ENCODE assay signal across 18 cellular contexts in the genomic region with DNA sequence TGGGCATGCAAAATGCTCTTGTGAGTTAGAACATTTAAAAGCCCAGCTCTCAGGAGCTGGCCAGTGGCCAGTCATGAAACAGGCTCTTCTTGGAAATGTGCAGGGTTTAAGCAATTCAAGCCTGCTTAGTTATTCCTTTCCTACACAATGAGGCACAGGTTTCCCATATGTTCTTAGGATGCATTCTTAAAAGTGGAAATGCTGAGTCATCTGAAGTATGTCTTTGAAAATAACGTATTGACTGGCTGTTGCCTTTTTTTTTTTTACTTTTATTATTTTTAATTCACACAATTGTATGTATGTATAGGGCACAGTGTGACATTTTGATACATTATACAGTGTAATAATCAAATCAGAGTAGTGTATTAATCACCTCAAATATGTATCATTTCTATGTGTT.
DNase-seq lines count a peak whose midpoint lies in the region; ATAC-seq, FAIRE-seq and TF ChIP-seq lines count a peak whose summit lies in the region.
"Had no signal": no experiment of that assay in that cellular context is flagged by ENCODE, and none has a peak within 500 bp of the region (broad histone marks: within the 10 kb centered on the region; RNA-seq: fewer than 3 reads in every experiment).

No MANE protein-coding gene starts in this region.

- no peaks in the 10 kb centered on the region for H3K23me2 ChIP-seq in H1 (ENCODE audit: low read depth, low read length)

- no peaks in the 10 kb centered on the region for H3K4me1 ChIP-seq in IMR-90 (ENCODE audit: control insufficient read depth, insufficient read depth, low read length)
- H3K4me1 ChIP-seq in H1 (replicated peaks in 1 of 4; ENCODE audit: control insufficient read depth in 3 of 4, insufficient read depth in 4 of 4, low read length in 3 of 4): peaks cover 0 to under 1% (median 0%) of the 10 kb centered on the region in 4 experiments; a peak in 2 of 7 replicates
- H3K4me1 ChIP-seq in HepG2 (ENCODE audit: insufficient read depth, low read length): no peaks in the 10 kb centered on the region
- H3K4me1 ChIP-seq in right atrium auricular region: no peaks in the 10 kb centered on the region
- H3K4me1 ChIP-seq: BE2C, Caco-2 had no signal

- no peak overlapping the region for H2AK9ac ChIP-seq in IMR-90 (replicated peaks; ENCODE audit: low read depth, low read length, poor library complexity)

- no peak overlapping the region for H2BK120ac ChIP-seq in IMR-90 (ENCODE audit: low read depth, low read length)
- H2BK120ac ChIP-seq in H1 (replicated peaks; ENCODE audit: low read depth, low read length): no peak overlapping the region

- FAIRE-seq in H1 (lab: Jason Lieb, UNC): no peak
- no peak for FAIRE-seq in HepG2 (lab: Jason Lieb, UNC)
- FAIRE-seq: A204.1, G401.6 had no signal

- H2AK5ac ChIP-seq in IMR-90 (ENCODE audit: low read depth, low read length) (no peak overlapping the region), H1 (ENCODE audit: low read depth, low read length) (no peak overlapping the region)

- H2BK15ac ChIP-seq in IMR-90 (ENCODE audit: low read depth, low read length) (no peak overlapping the region), H1 (ENCODE audit: low read length) (no peak overlapping the region)

- H3K36me3 ChIP-seq in IMR-90 (ENCODE audit: control insufficient read depth, insufficient read depth, low read length) (no peaks in the 10 kb centered on the region), H1 (ENCODE audit: control insufficient read depth in 2 of 4, insufficient read depth in 4 of 4, low read length in 3 of 4) (no peaks in the 10 kb centered on the region), HepG2 (replicated peaks in 1 of 2; ENCODE audit: control insufficient read depth in 1 of 2, insufficient read depth in 2 of 2, low read length in 2 of 2) (no peaks in the 10 kb centered on the region), right atrium auricular region (no peaks in the 10 kb centered on the region)
- H3K36me3 ChIP-seq: BE2C had no signal

- TF ChIP-seq EP300 in H1 (IDR thresholded peaks at IDR 0.05; ENCODE audit: borderline replicate concordance in 1 of 2, low read depth in 2 of 2, low read length in 2 of 2): no peak
- no peak for TF ChIP-seq EP300 in HepG2 (IDR thresholded peaks at IDR 0.05; ENCODE audit: low read depth in 2 of 2, low read length in 2 of 2)
- TF ChIP-seq EP300 in HepG2 (CRISPR knock-in tag; IDR thresholded peaks at IDR 0.05; ENCODE audit: borderline replicate concordance): no peak

- no peak overlapping the region for H3K14ac ChIP-seq in IMR-90 (replicated peaks; ENCODE audit: low read depth, low read length)
- no peak overlapping the region for H3K14ac ChIP-seq in H1 (ENCODE audit: insufficient read length)

- TF ChIP-seq CTCF in IMR-90 (conservative IDR thresholded peaks at IDR 0.05; ENCODE audit: low read depth, low read length) (no peak), H1 (IDR thresholded peaks at IDR 0.05; ENCODE audit: control extremely low read depth in 1 of 3, insufficient read depth in 1 of 3, low read depth in 1 of 3, low read length in 3 of 3) (no peak), HepG2 (CRISPR knock-in tag; IDR thresholded peaks at IDR 0.05) (no peak), right atrium auricular region (IDR thresholded peaks at IDR 0.05) (no peak), progenitor cell of endocrine pancreas (IDR thresholded peaks at IDR 0.05; ENCODE audit: unreplicated experiment) (no peak)

- H4K20me1 ChIP-seq in IMR-90 (ENCODE audit: insufficient read depth, low read length) (no peaks in the 10 kb centered on the region), H1 (replicated peaks in 1 of 2; ENCODE audit: control insufficient read depth in 1 of 2, insufficient read depth in 2 of 2, low read length in 2 of 2) (no peaks in the 10 kb centered on the region), HepG2 (ENCODE audit: insufficient read depth, low read length) (no peaks in the 10 kb centered on the region)

- H2BK20ac ChIP-seq in IMR-90 (ENCODE audit: low read depth, low read length) (no peak overlapping the region), H1 (ENCODE audit: low read length) (no peak overlapping the region)

- no peak overlapping the region for H3K4me3 ChIP-seq in IMR-90 (ENCODE audit: insufficient read depth, low read depth, low read length)
- no peak overlapping the region for H3K4me3 ChIP-seq in H1 (ENCODE audit: extremely low read depth in 1 of 4, insufficient read depth in 2 of 4, low read depth in 3 of 4, low read length in 4 of 4)
- H3K4me3 ChIP-seq in HepG2 (replicated peaks in 1 of 3; ENCODE audit: insufficient read depth in 1 of 3, low read depth in 2 of 3, low read length in 3 of 3): no peak overlapping the region
- no peak overlapping the region for H3K4me3 ChIP-seq in right atrium auricular region
- H3K4me3 ChIP-seq: GM23248 had no signal

- H2AFZ ChIP-seq in IMR-90 (replicated peaks; ENCODE audit: low read length, poor library complexity) (no peak overlapping the region), H1 (ENCODE audit: low read length) (no peak overlapping the region), HepG2 (ENCODE audit: low read length) (no peak overlapping the region)
- H2AFZ ChIP-seq: GM23248 had no signal

- H3K79me2 ChIP-seq in H1 (ENCODE audit: control insufficient read depth in 1 of 2, insufficient read depth in 2 of 2, low read length in 2 of 2) (no peaks in the 10 kb centered on the region), HepG2 (ENCODE audit: insufficient read depth, low read length) (no peaks in the 10 kb centered on the region)

- DNase-seq in DMS 273 (lab: John Stamatoyannopoulos, UW; ENCODE audit: unreplicated experiment) (peak; percentile 58), IMR-90 (no peak), H1 (ENCODE audit: low read depth in 1 of 2, low spot score in 2 of 2) (no peak), HepG2 (ENCODE audit: low spot score) (no peak), right atrium auricular region (ENCODE audit: low spot score) (no peak), progenitor cell of endocrine pancreas (ENCODE audit: low spot score, unreplicated experiment) (no peak)
- DNase-seq: BE2C; Caco-2; CD8-positive, alpha-beta T cell; DMS79; GM23248; H7 had no signal

- H3K27me3 ChIP-seq in IMR-90 (ENCODE audit: control insufficient read depth, insufficient read depth, low read length) (no peaks in the 10 kb centered on the region), H1 (replicated peaks in 1 of 4; ENCODE audit: control insufficient read depth in 3 of 4, extremely low read depth in 1 of 4, insufficient read depth in 3 of 4, low read length in 3 of 4) (no peaks in the 10 kb centered on the region), HepG2 (ENCODE audit: control insufficient read depth in 1 of 2, insufficient read depth in 2 of 2, low read length in 2 of 2) (no peaks in the 10 kb centered on the region), right atrium auricular region (no peaks in the 10 kb centered on the region)

- H3K27me3 Mint-ChIP-seq in progenitor cell of endocrine pancreas: no peaks in the 10 kb centered on the region

- H3K4me2 ChIP-seq in IMR-90 (ENCODE audit: low read depth, low read length): no peak overlapping the region
- H3K4me2 ChIP-seq in H1 (ENCODE audit: insufficient read depth in 1 of 2, low read depth in 2 of 2, low read length in 2 of 2): no peak overlapping the region
- H3K4me2 ChIP-seq in HepG2 (ENCODE audit: low read depth, low read length): no peak overlapping the region
- H3K4me2 ChIP-seq: KMS-11 had no signal

- H3K4ac ChIP-seq in IMR-90 (ENCODE audit: low read depth, low read length) (no peak overlapping the region), H1 (replicated peaks; ENCODE audit: insufficient read length, low read depth, low read length) (no peak overlapping the region)

- TF ChIP-seq POLR2A in IMR-90 (IDR thresholded peaks at IDR 0.05; ENCODE audit: low read depth, low read length) (no peak), H1 (IDR thresholded peaks at IDR 0.05; ENCODE audit: control extremely low read depth in 1 of 2, low read depth in 2 of 2, low read length in 2 of 2) (no peak), HepG2 (IDR thresholded peaks at IDR 0.05; ENCODE audit: insufficient read depth in 1 of 2, low read depth in 2 of 2, low read length in 2 of 2) (no peak)

- H2BK5ac ChIP-seq in IMR-90 (ENCODE audit: low read depth, low read length, poor library complexity, severe bottlenecking) (no peak overlapping the region), H1 (ENCODE audit: low read depth, low read length) (no peak overlapping the region)

- no peak overlapping the region for H3K9ac ChIP-seq in IMR-90 (ENCODE audit: low read depth, low read length)
- H3K9ac ChIP-seq in H1 (replicated peaks in 1 of 4; ENCODE audit: extremely low read depth in 1 of 4, low read depth in 3 of 4, low read length in 3 of 4): no peak overlapping the region
- H3K9ac ChIP-seq in HepG2 (ENCODE audit: insufficient read depth, low read depth, low read length): no peak overlapping the region
- H3K9ac ChIP-seq: GM23248, KMS-11 had no signal

- H3K23ac ChIP-seq in IMR-90 (ENCODE audit: low read depth, low read length) (no peak overlapping the region), H1 (ENCODE audit: insufficient read length) (no peak overlapping the region)

- H3K9me3 Mint-ChIP-seq in progenitor cell of endocrine pancreas (ENCODE audit: low read depth): peaks cover 4% of the 10 kb centered on the region
- H3K9me3 Mint-ChIP-seq: CD8-positive, alpha-beta T cell had no signal

- no peaks in the 10 kb centered on the region for H3K36me3 Mint-ChIP-seq in progenitor cell of endocrine pancreas (ENCODE audit: insufficient read depth)
- H3K36me3 Mint-ChIP-seq: CD14-positive monocyte; CD8-positive, alpha-beta T cell had no signal

- WGBS in IMR-90 (ENCODE audit: extremely low coverage in 2 of 2, insufficient read length in 1 of 2), 2 experiments: no CpG with 5 or more reads among the region's 1 CpG
- 0% methylated on average over 1 of the region's 1 CpG; no CpG with 5 or more reads in 1 of the 2 experiments for WGBS in H1 (ENCODE audit: extremely low coverage in 1 of 2, insufficient coverage in 1 of 2, insufficient read length in 1 of 2, insufficient replicate concordance in 2 of 2, low coverage in 1 of 2, low lambda C conversion rate in 2 of 2, missing lambda C conversion rate in 1 of 2), 2 experiments
- 5% methylated on average over 1 of the region's 1 CpG for WGBS in HepG2 (ENCODE audit: low lambda C conversion rate)

- H3K56ac ChIP-seq in IMR-90 (ENCODE audit: extremely low read depth, insufficient read depth, low read length) (no peak overlapping the region), H1 (replicated peaks; ENCODE audit: insufficient read length, low read depth, low read length) (no peak overlapping the region)

- no peak overlapping the region for H4K91ac ChIP-seq in IMR-90 (ENCODE audit: insufficient read depth, low read depth, low read length)
- no peak overlapping the region for H4K91ac ChIP-seq in H1 (replicated peaks; ENCODE audit: insufficient read length, low read length)

- no peak overlapping the region for H4K5ac ChIP-seq in IMR-90 (ENCODE audit: low read depth, low read length)
- H4K5ac ChIP-seq in H1 (ENCODE audit: insufficient read length, low read depth, low read length): no peak overlapping the region

- POLR2A ChIA-PET in IMR-90 (lab: Charles Lee; ENCODE audit: unreplicated experiment): no interaction called here
- POLR2A ChIA-PET in H1 (lab: Charles Lee; ENCODE audit: partially characterized antibody): no interaction called here
- POLR2A ChIA-PET in HepG2 (lab: Yijun Ruan, JAX): no interaction called here

- H3K18ac ChIP-seq in IMR-90 (ENCODE audit: low read depth, low read length) (no peak overlapping the region), H1 (ENCODE audit: extremely low read depth, low read length) (no peak overlapping the region)

- CTCF ChIA-PET in IMR-90 (lab: Yijun Ruan, JAX) (no interaction called here), H1 (lab: Charles Lee; ENCODE audit: partially characterized antibody) (no interaction called here), HepG2 (lab: Yijun Ruan, JAX; ENCODE audit: low intra/inter-chr PET ratio, low total read pairs) (no interaction called here)

- no peak overlapping the region for H3K27ac Mint-ChIP-seq in progenitor cell of endocrine pancreas
- H3K27ac Mint-ChIP-seq: CD14-positive monocyte; CD8-positive, alpha-beta T cell; IgD-negative memory B cell had no signal

- H2BK12ac ChIP-seq in H1 (ENCODE audit: low read depth, low read length): no peak overlapping the region

- H3K27ac ChIP-seq in IMR-90 (ENCODE audit: insufficient read depth, low read length) (no peak overlapping the region), H1 (ENCODE audit: low read depth, low read length) (no peak overlapping the region), HepG2 (ENCODE audit: extremely low read length, insufficient read depth, low read length) (no peak overlapping the region), right atrium auricular region (no peak overlapping the region)
- H3K27ac ChIP-seq: GM23248, KMS-11 had no signal

- no peaks in the 10 kb centered on the region for H3K79me1 ChIP-seq in IMR-90 (ENCODE audit: low read depth in 1 of 2, low read length in 2 of 2)
- no peaks in the 10 kb centered on the region for H3K79me1 ChIP-seq in H1 (ENCODE audit: low read depth, low read length)

- TF ChIP-seq RAD21 in IMR-90 (IDR thresholded peaks at IDR 0.05; ENCODE audit: low read length) (no peak), H1 (IDR thresholded peaks at IDR 0.05 in 1 of 2, conservative IDR thresholded peaks at IDR 0.05 in 1 of 2; ENCODE audit: low read depth in 2 of 2, low read length in 2 of 2) (no peak), HepG2 (CRISPR knock-in tag; IDR thresholded peaks at IDR 0.05) (no peak)

- dilution Hi-C loops in IMR-90 (cut with HindIII; ENCODE audit: low sequenced_read_pairs, unreplicated experiment): no loop called here

- peaks cover 8% of the 10 kb centered on the region for H3K4me1 Mint-ChIP-seq in progenitor cell of endocrine pancreas (ENCODE audit: low read depth)
- H3K4me1 Mint-ChIP-seq: CD14-positive monocyte, IgD-negative memory B cell had no signal

- intact Hi-C loops in IMR-90 (cut with micrococcal nuclease): no loop called here
- intact Hi-C loops in HepG2 (cut with micrococcal nuclease; ENCODE audit: unreplicated experiment): loop anchor here (2.0 kb wide), 1 partner anchor 48 kb away; no protein-coding TSS in a partner anchor

- H4K8ac ChIP-seq in IMR-90 (ENCODE audit: low read depth in 2 of 2, low read length in 2 of 2) (no peak overlapping the region), H1 (ENCODE audit: extremely low read depth, insufficient read depth, low read length) (no peak overlapping the region)

- H3K9me1 ChIP-seq in IMR-90 (ENCODE audit: insufficient read depth, low read length): no peaks in the 10 kb centered on the region

- no peak for ATAC-seq in IMR-90 (ENCODE audit: low read depth)
- ATAC-seq in HepG2: no peak
- ATAC-seq in GM21825 (IDR thresholded peaks at IDR 0.05; ENCODE audit: unreplicated experiment): no peak
- ATAC-seq: CD8-positive, alpha-beta T cell had no signal

- no TSS peak for BruUV-seq in IMR-90 (replicated peaks; lab: Mats Ljungman, UMichigan)
- BruUV-seq in HepG2 (replicated peaks; lab: Mats Ljungman, UMichigan): no TSS peak

- in situ Hi-C loops in IMR-90 (cut with MboI; ENCODE audit: low sequenced_read_pairs): no loop called here
- in situ Hi-C loops in HepG2 (cut with HindIII; ENCODE audit: extremely low pct_ligation_motif_present, low pct_unique_long_range_greater_than_20kb): no loop called here

- peaks cover 2% of the 10 kb centered on the region; the same call in 1 of the 2 replicates for H3K9me3 ChIP-seq in IMR-90 (ENCODE audit: control insufficient read depth, insufficient read depth, low read length)
- peaks cover 0 to 7% of the 10 kb centered on the region in 2 experiments; a peak in 1 of 4 replicates for H3K9me3 ChIP-seq in H1 (ENCODE audit: insufficient read depth in 2 of 2, low read depth in 1 of 2, low read length in 1 of 2)
- H3K9me3 ChIP-seq in HepG2 (ENCODE audit: low read length): peaks cover 37% of the 10 kb centered on the region
- H3K9me3 ChIP-seq in right atrium auricular region: no peaks in the 10 kb centered on the region
- H3K9me3 ChIP-seq: BE2C, Caco-2 had no signal

- no peak overlapping the region for H3K4me3 Mint-ChIP-seq in progenitor cell of endocrine pancreas (ENCODE audit: low read depth)
- H3K4me3 Mint-ChIP-seq: CD14-positive monocyte; CD8-positive, alpha-beta T cell; IgD-negative memory B cell had no signal
